9 cellular contexts compared by ENCODE assay signal in genomic region chr7:54995631-54996340, GRCh38. TPM values are rescaled to one million over a fixed set of nuclear protein-coding genes. Genes with fewer than 3 reads are reported as not detected.
DNase-seq lines count a peak whose midpoint lies in the region; ATAC-seq, FAIRE-seq and TF ChIP-seq lines count a peak whose summit lies in the region.
"Had no signal": no experiment of that assay in that cellular context is flagged by ENCODE, and none has a peak within 500 bp of the region (broad histone marks: within the 10 kb centered on the region; RNA-seq: fewer than 3 reads in every experiment).

No MANE protein-coding gene starts in this region.

- no peaks in the 10 kb centered on the region for H3K36me3 Mint-ChIP-seq in CD4-positive, alpha-beta memory T cell

- no peaks in the 10 kb centered on the region for H3K27me3 Mint-ChIP-seq in CD4-positive, alpha-beta memory T cell

- ATAC-seq in GM19467 (IDR thresholded peaks at IDR 0.05; ENCODE audit: unreplicated experiment) (peak; percentile 66), HG03565 (IDR thresholded peaks at IDR 0.05; ENCODE audit: unreplicated experiment) (peak; percentile 79)

- TF ChIP-seq CTCF in bronchial epithelial cell (IDR thresholded peaks at IDR 0.05; ENCODE audit: insufficient read depth, low read length, severe bottlenecking), result no peak

- POLR2A ChIA-PET in CD4-positive, alpha-beta memory T cell (lab: Charles Lee; ENCODE audit: partially characterized antibody), result no interaction called here

- H3K4me1 Mint-ChIP-seq in CD4-positive, alpha-beta memory T cell, result peaks cover 14 to 30% (median 21%) of the 10 kb centered on the region in 4 donors

- no peak overlapping the region for H3K27ac ChIP-seq in CD4-positive, alpha-beta memory T cell (ENCODE audit: low read depth, low read length)

- FAIRE-seq in bronchial epithelial cell (lab: Jason Lieb, UNC), result peak; percentile 95
- FAIRE-seq: H1 had no signal

- no peaks in the 10 kb centered on the region for H3K36me3 ChIP-seq in CD4-positive, alpha-beta memory T cell (ENCODE audit: insufficient read depth, low read length)
- H3K36me3 ChIP-seq in bronchial epithelial cell (ENCODE audit: control insufficient read depth, insufficient read depth, low read length), result no peaks in the 10 kb centered on the region

- CTCF ChIA-PET in CD4-positive, alpha-beta memory T cell (lab: Charles Lee; ENCODE audit: partially characterized antibody), result interaction anchor here (0.6 kb wide), 1 partner anchor 517 kb away, joined by 3 read pairs; no protein-coding TSS in a partner anchor

- H3K9me3 Mint-ChIP-seq in CD4-positive, alpha-beta memory T cell, result peaks cover 0 to 3% (median 0%) of the 10 kb centered on the region in 8 donors

- H3K27ac Mint-ChIP-seq in CD4-positive, alpha-beta memory T cell, result peak overlapping the region in 6 of 7 donors; percentile 4 to 93 (median 72)

- H3K9me3 ChIP-seq in CD4-positive, alpha-beta memory T cell (ENCODE audit: control insufficient read depth in 1 of 2, low read length in 2 of 2), result no peaks in the 10 kb centered on the region

- DNase-seq in CD4-positive, alpha-beta memory T cell, result peak in 4 of 5 donors; percentile 9 to 26 (median 12)
- DNase-seq in bronchial epithelial cell (ENCODE audit: low read depth) (peak; percentile 94), NCI-H1417 treated with DMSO at 0.1 percent for 48 hours (lab: John Stamatoyannopoulos, UW) (no peak), NCI-H345 (lab: John Stamatoyannopoulos, UW) (no peak), mucosa of gallbladder (ENCODE audit: low spot score) (no peak)
- no peak for DNase-seq in activated CD8-positive, alpha-beta memory T cell treated with anti-CD3 and anti-CD28 coated beads, Interleukin-2, amount 50 U/mL, for 48 hours

- H3K4me3 Mint-ChIP-seq in CD4-positive, alpha-beta memory T cell, result peak overlapping the region in 7 of 8 donors; percentile 3 to 68 (median 59)

- H3K4me3 ChIP-seq in CD4-positive, alpha-beta memory T cell (ENCODE audit: low read length in 2 of 2), result no peak overlapping the region
- H3K4me3 ChIP-seq in bronchial epithelial cell (ENCODE audit: low read depth, low read length), result no peak overlapping the region

- no peaks in the 10 kb centered on the region for H3K27me3 ChIP-seq in CD4-positive, alpha-beta memory T cell (ENCODE audit: insufficient read depth, low read length)
- H3K27me3 ChIP-seq in bronchial epithelial cell (ENCODE audit: control insufficient read depth, insufficient read depth, low read length), result no peaks in the 10 kb centered on the region

- H3K4me1 ChIP-seq in CD4-positive, alpha-beta memory T cell (ENCODE audit: insufficient read depth, low read length), result peaks cover 19% of the 10 kb centered on the region

- intact Hi-C loops in CD4-positive, alpha-beta memory T cell (cut with micrococcal nuclease), result no loop called here

RNA-seq across cellular contexts. Expression of gene EGFR, which starts 23.0 kb away (rescaled TPM):
- not detected for total RNA-seq in CD4-positive, alpha-beta memory T cell
- not detected for polyA plus RNA-seq in CD4-positive, alpha-beta memory T cell
- total RNA-seq in bronchial epithelial cell, result 114 and 137 TPM in 2 replicates
- total RNA-seq in mucosa of gallbladder, result 87.3 TPM

Comparison
In these comparisons a context has a peak if more than half of its experiments do, and no peak if none do; other contexts are left out.
1. DNase-seq: peak in CD4-positive, alpha-beta memory T cell (4 of 5) and bronchial epithelial cell (single experiment); none in NCI-H1417 treated with DMSO at 0.1 percent for 48 hours (single experiment), activated CD8-positive, alpha-beta memory T cell treated with anti-CD3 and anti-CD28 coated beads, Interleukin-2, amount 50 U/mL, for 48 hours (single experiment), NCI-H345 (single experiment) and mucosa of gallbladder (single experiment).
2. RNA of gene EGFR, which starts 23.0 kb away (total RNA-seq): 114 to 137 TPM in bronchial epithelial cell and 87.3 TPM in mucosa of gallbladder (single experiment); not detected in CD4-positive, alpha-beta memory T cell; every median in the first group is over 10 times any median in the second.